ENCODE assay signal across 8 cellular contexts in genomic region chr17:38674013-38674748, GRCh38. TPM values are rescaled to one million over a fixed set of nuclear protein-coding genes. Genes with fewer than 3 reads are reported as not detected.
DNase-seq lines count a peak whose midpoint lies in the region; ATAC-seq and TF ChIP-seq lines count a peak whose summit lies in the region.

No MANE protein-coding gene starts in this region.

- H3K27ac Mint-ChIP-seq in osteocyte (ENCODE audit: unreplicated experiment) = no peak overlapping the region

- no peak overlapping the region for H3K4me3 Mint-ChIP-seq in osteocyte (ENCODE audit: unreplicated experiment)

- peak; percentile 65 for DNase-seq in NCI-H146 (lab: John Stamatoyannopoulos, UW)
- no peak for DNase-seq in NCI-H146 treated with DMSO at 0.1 percent for 48 hours (lab: John Stamatoyannopoulos, UW; ENCODE audit: unreplicated experiment)
- peak; percentile 57 for DNase-seq in UCSD-AML1 (lab: John Stamatoyannopoulos, UW; ENCODE audit: unreplicated experiment)
- DNase-seq in osteocyte (ENCODE audit: extremely low spot score, unreplicated experiment) = no peak
- DNase-seq in DMS153 treated with DMSO at 0.1 percent for 48 hours (lab: John Stamatoyannopoulos, UW; ENCODE audit: unreplicated experiment) = no peak

- H3K9me3 Mint-ChIP-seq in osteocyte (ENCODE audit: unreplicated experiment) = no peaks in the 10 kb centered on the region

- ATAC-seq in HG02852 (IDR thresholded peaks at IDR 0.05; ENCODE audit: unreplicated experiment) (peak; percentile 20), esophagus mucosa (peak; percentile 14), HG03159 (IDR thresholded peaks at IDR 0.05; ENCODE audit: unreplicated experiment) (no peak)

- peaks cover 41% of the 10 kb centered on the region for H3K27me3 Mint-ChIP-seq in osteocyte (ENCODE audit: unreplicated experiment)

- peak; percentile 36 for TF ChIP-seq CTCF in osteocyte (IDR thresholded peaks at IDR 0.05)

- H3K4me1 Mint-ChIP-seq in osteocyte (ENCODE audit: unreplicated experiment) = peaks cover 14% of the 10 kb centered on the region

- H3K36me3 Mint-ChIP-seq in osteocyte (ENCODE audit: unreplicated experiment) = no peaks in the 10 kb centered on the region

RNA-seq across cellular contexts. Expression of gene EPOP, which starts 0.6 kb away (rescaled TPM):
- 4.9 TPM for total RNA-seq in esophagus mucosa
- total RNA-seq in osteocyte = 1.0 TPM in 2 replicates

RNA-seq across cellular contexts. Expression of gene MLLT6, which starts 30.9 kb away (rescaled TPM):
- 40.2 TPM for total RNA-seq in esophagus mucosa
- 96.1 and 107 TPM in 2 replicates for total RNA-seq in osteocyte

RNA-seq across cellular contexts. Expression of gene CISD3, which starts 56.0 kb away (rescaled TPM):
- 28.6 TPM for total RNA-seq in esophagus mucosa
- total RNA-seq in osteocyte = 15.0 and 16.7 TPM in 2 replicates

Comparison
In these comparisons a context has a peak if more than half of its experiments do, and no peak if none do; other contexts are left out.
1. DNase-seq: peak in NCI-H146 (single experiment) and UCSD-AML1 (single experiment); none in NCI-H146 treated with DMSO at 0.1 percent for 48 hours (single experiment), osteocyte (single experiment) and DMS153 treated with DMSO at 0.1 percent for 48 hours (single experiment).